ENCODE assay signal across 20 cellular contexts in the genomic region with DNA sequence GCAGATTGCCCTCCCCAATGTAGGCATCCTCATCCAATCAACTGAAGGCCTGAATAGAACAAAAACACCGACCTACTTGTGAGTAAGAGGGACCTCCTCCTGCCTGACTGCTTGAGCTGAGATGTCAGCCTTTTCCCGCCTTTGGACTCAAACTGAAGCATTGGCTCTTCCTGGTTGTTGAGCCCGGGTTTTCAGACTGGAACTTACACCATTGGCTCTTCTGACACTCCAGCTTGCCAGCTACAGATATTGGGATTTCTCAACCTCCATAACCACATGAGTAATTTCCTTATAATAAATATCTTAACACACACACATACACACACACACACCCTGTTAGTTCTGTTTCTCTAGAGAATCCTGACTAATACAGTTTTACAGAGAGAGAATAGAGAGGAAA.
A peak's percentile ranks its signal among the peaks of the same experiment; 100 is the strongest.
DNase-seq lines count a peak whose midpoint lies in the region; ATAC-seq and TF ChIP-seq lines count a peak whose summit lies in the region.
"Had no signal": no experiment of that assay in that cellular context is flagged by ENCODE, and none has a peak within 500 bp of the region (broad histone marks: within the 10 kb centered on the region; RNA-seq: fewer than 3 reads in every experiment).

No MANE protein-coding gene starts in this region.

- H3K9me3 Mint-ChIP-seq in immature natural killer cell = peaks cover 0 to 1% (median 0%) of the 10 kb centered on the region in 6 donors
- H3K9me3 Mint-ChIP-seq: activated naive CD4-positive, alpha-beta T cell treated with anti-CD3 and anti-CD28 coated beads, Interleukin-2, amount 10 ng/mL, durations not matched to agents 7 days and 5 days; nephron; T-cell had no signal

- H3K27ac Mint-ChIP-seq in immature natural killer cell = no peak overlapping the region
- H3K27ac Mint-ChIP-seq: activated naive CD4-positive, alpha-beta T cell treated with anti-CD3 and anti-CD28 coated beads, Interleukin-2, amount 10 ng/mL, durations not matched to agents 7 days and 5 days; CD4-positive, CD25-positive, alpha-beta regulatory T cell; nephron; T-cell had no signal

- DNase-seq in AG10803 (ENCODE audit: low read depth) = peak; percentile 99
- DNase-seq in H4 (ENCODE audit: low spot score) = peak; percentile 55
- DNase-seq in astrocyte of the hippocampus (ENCODE audit: low read depth, low spot score) = peak; percentile 45
- DNase-seq in kidney tubule cell (ENCODE audit: low spot score) = peak; percentile 6
- DNase-seq in NCI-H748 (lab: John Stamatoyannopoulos, UW; ENCODE audit: unreplicated experiment) = no peak
- DNase-seq in immature natural killer cell = no peak
- DNase-seq in cortex of kidney (lab: John Stamatoyannopoulos, UW) = no peak
- DNase-seq: activated CD4-positive, CD25-positive, alpha-beta regulatory T cell; activated CD8-positive, alpha-beta memory T cell treated with anti-CD3 and anti-CD28 coated beads, Interleukin-2, amount 50 U/mL, for 4 hours; activated naive CD4-positive, alpha-beta T cell treated with anti-CD3 and anti-CD28 coated beads, Interleukin-2, amount 10 ng/mL, durations not matched to agents 7 days and 5 days; caudate nucleus; CD4-positive, CD25-positive, alpha-beta regulatory T cell; GOT3; lower lobe of right lung; OCI-M1; stimulated activated CD4-positive, alpha-beta T cell treated with anti-CD3 and anti-CD28 coated beads, Interleukin-4, amount 100 ng/mL, for 1 hour; T-cell; upper lobe of right lung had no signal

- H3K4me3 Mint-ChIP-seq in immature natural killer cell = no peak overlapping the region
- H3K4me3 Mint-ChIP-seq: activated naive CD4-positive, alpha-beta T cell treated with anti-CD3 and anti-CD28 coated beads, Interleukin-2, amount 10 ng/mL, durations not matched to agents 7 days and 5 days; CD4-positive, CD25-positive, alpha-beta regulatory T cell; nephron; T-cell had no signal

- TF ChIP-seq CTCF in AG10803 (conservative IDR thresholded peaks at IDR 0.05; ENCODE audit: low read length) = no peak

- no peaks in the 10 kb centered on the region for H3K36me3 Mint-ChIP-seq in immature natural killer cell
- H3K36me3 Mint-ChIP-seq: activated naive CD4-positive, alpha-beta T cell treated with anti-CD3 and anti-CD28 coated beads, Interleukin-2, amount 10 ng/mL, durations not matched to agents 7 days and 5 days; CD4-positive, CD25-positive, alpha-beta regulatory T cell; T-cell had no signal

- H3K27me3 Mint-ChIP-seq in immature natural killer cell (ENCODE audit: low read depth in 3 of 3) = peaks cover 0 to 1% (median 0%) of the 10 kb centered on the region in 3 donors
- H3K27me3 Mint-ChIP-seq: activated naive CD4-positive, alpha-beta T cell treated with anti-CD3 and anti-CD28 coated beads, Interleukin-2, amount 10 ng/mL, durations not matched to agents 7 days and 5 days; CD4-positive, CD25-positive, alpha-beta regulatory T cell had no signal

- no peaks in the 10 kb centered on the region for H3K4me1 Mint-ChIP-seq in immature natural killer cell
- H3K4me1 Mint-ChIP-seq: activated naive CD4-positive, alpha-beta T cell treated with anti-CD3 and anti-CD28 coated beads, Interleukin-2, amount 10 ng/mL, durations not matched to agents 7 days and 5 days; CD4-positive, CD25-positive, alpha-beta regulatory T cell; T-cell had no signal

- no peak overlapping the region for H3K4me3 ChIP-seq in AG10803 (ENCODE audit: low read length)
- H3K4me3 ChIP-seq: lower lobe of right lung, upper lobe of right lung had no signal

- ATAC-seq in GM21515 (IDR thresholded peaks at IDR 0.05; ENCODE audit: unreplicated experiment) = no peak
- ATAC-seq: T-cell, upper lobe of right lung had no signal

Comparison
In these comparisons a context has a peak if more than half of its experiments do, and no peak if none do; other contexts are left out.
1. DNase-seq: peak in AG10803 (single experiment), H4 (single experiment), astrocyte of the hippocampus (single experiment) and kidney tubule cell (single experiment); none in NCI-H748 (single experiment), immature natural killer cell (0 of 3) and cortex of kidney (single experiment).